In genomic region chr5:117667105-117667504, GRCh38 we compare ENCODE assay signal across 27 cellular contexts.
"Had no signal": no experiment of that assay in that cellular context is flagged by ENCODE, and none has a peak within 500 bp of the region (broad histone marks: within the 10 kb centered on the region; RNA-seq: fewer than 3 reads in every experiment).

No MANE protein-coding gene starts in this region.

- H3K27ac ChIP-seq: adrenal gland, ascending aorta, suprapubic skin, tibial artery, upper lobe of right lung had no signal

- H3K27me3 ChIP-seq: adrenal gland, ascending aorta, suprapubic skin, tibial artery, upper lobe of right lung had no signal

- H3K36me3 ChIP-seq: adrenal gland, ascending aorta, suprapubic skin, tibial artery, upper lobe of right lung had no signal

- H3K27ac Mint-ChIP-seq: activated naive CD8-positive, alpha-beta T cell treated with anti-CD3 and anti-CD28 coated beads for 36 hours; mesothelial cell of epicardium; naive B cell; T-helper 2 cell treated with Interferon-gamma antibody and Interleukin-4, amounts not matched to agents 5 μg/mL and 100 μg/mL, for 36 hours had no signal

- ATAC-seq: esophagus mucosa, left colon, right cardiac atrium, upper lobe of right lung had no signal

- DNase-seq: activated CD4-positive, alpha-beta T cell treated with anti-CD3 and anti-CD28 coated beads for 4 hours; activated CD4-positive, alpha-beta T cell treated with anti-CD3 and anti-CD28 coated beads, Interleukin-2, amount 50 U/mL, for 48 hours; activated CD8-positive, alpha-beta memory T cell treated with anti-CD3 and anti-CD28 coated beads for 24 hours; activated effector memory CD4-positive, alpha-beta T cell treated with Interleukin-2 at 50 U/mL for 16 hours; activated naive CD4-positive, alpha-beta T cell treated with Interleukin-2 at 50 U/mL for 16 hours; activated naive CD8-positive, alpha-beta T cell treated with anti-CD3 and anti-CD28 coated beads for 36 hours; adrenal gland; foreskin fibroblast; head of caudate nucleus; hypothalamus; left colon; mammary epithelial cell; naive B cell; right cardiac atrium; stimulated activated CD4-positive, alpha-beta T cell treated with anti-CD3 and anti-CD28 coated beads, Interleukin-15, amount 100 ng/mL, for 24 hours; stimulated activated CD4-positive, alpha-beta T cell treated with anti-CD3 and anti-CD28 coated beads, Interleukin-2, amount 100 ng/mL, for 24 hours; stimulated activated naive CD4-positive, alpha-beta T cell; T-helper 1 cell; tibial artery; upper lobe of right lung had no signal

- FAIRE-seq: keratinocyte had no signal

- H3K36me3 Mint-ChIP-seq: activated naive CD8-positive, alpha-beta T cell treated with anti-CD3 and anti-CD28 coated beads for 36 hours; brain; naive B cell had no signal

- H3K9me3 Mint-ChIP-seq: mesothelial cell of epicardium had no signal

- H3K4me1 ChIP-seq: adrenal gland, ascending aorta, suprapubic skin, tibial artery, upper lobe of right lung had no signal

- H3K4me3 ChIP-seq: adrenal gland, ascending aorta, suprapubic skin, tibial artery, upper lobe of right lung had no signal

- H3K9me3 ChIP-seq: adrenal gland, ascending aorta, suprapubic skin, tibial artery, upper lobe of right lung had no signal
